Comparison of ENCODE assay signal across 2 cellular contexts in the genomic region with DNA sequence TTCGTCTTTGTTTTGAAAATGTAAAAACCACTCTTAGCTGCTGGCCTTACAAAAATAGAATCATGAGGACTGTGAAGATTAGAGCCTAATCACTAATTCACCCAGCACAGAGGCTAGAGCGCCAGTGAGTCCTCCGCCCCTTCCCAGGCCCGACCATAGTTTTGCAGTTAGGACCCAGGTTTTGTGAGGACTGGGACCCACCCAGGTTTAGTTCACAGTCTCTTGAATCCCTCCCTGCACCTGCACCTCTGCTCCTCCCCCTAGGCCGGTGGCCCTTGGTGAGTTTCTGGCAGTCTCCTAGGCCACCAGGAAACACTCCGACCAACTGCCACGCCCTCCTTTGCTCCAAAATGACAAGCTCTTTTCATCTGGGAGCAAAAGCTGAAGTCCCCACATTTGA.
TF ChIP-seq lines count a peak whose summit lies in the region.

No MANE protein-coding gene starts in this region.

TF ChIP-seq in HCT116, 20 proteins besides CTCF, POLR2A, EP300 and RAD21:
- TF ChIP-seq, protein P1, sequence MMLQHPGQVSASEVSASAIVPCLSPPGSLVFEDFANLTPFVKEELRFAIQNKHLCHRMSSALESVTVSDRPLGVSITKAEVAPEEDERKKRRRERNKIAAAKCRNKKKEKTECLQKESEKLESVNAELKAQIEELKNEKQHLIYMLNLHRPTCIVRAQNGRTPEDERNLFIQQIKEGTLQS (IDR thresholded peaks at IDR 0.05): no peak
- no peak for TF ChIP-seq CBX3 (IDR thresholded peaks at IDR 0.05; ENCODE audit: low read depth)
- no peak for TF ChIP-seq EGR1 (IDR thresholded peaks at IDR 0.05; ENCODE audit: low read depth)
- no peak for TF ChIP-seq EZH2phosphoT487 (IDR thresholded peaks at IDR 0.05; ENCODE audit: borderline replicate concordance)
- TF ChIP-seq, protein P2, sequence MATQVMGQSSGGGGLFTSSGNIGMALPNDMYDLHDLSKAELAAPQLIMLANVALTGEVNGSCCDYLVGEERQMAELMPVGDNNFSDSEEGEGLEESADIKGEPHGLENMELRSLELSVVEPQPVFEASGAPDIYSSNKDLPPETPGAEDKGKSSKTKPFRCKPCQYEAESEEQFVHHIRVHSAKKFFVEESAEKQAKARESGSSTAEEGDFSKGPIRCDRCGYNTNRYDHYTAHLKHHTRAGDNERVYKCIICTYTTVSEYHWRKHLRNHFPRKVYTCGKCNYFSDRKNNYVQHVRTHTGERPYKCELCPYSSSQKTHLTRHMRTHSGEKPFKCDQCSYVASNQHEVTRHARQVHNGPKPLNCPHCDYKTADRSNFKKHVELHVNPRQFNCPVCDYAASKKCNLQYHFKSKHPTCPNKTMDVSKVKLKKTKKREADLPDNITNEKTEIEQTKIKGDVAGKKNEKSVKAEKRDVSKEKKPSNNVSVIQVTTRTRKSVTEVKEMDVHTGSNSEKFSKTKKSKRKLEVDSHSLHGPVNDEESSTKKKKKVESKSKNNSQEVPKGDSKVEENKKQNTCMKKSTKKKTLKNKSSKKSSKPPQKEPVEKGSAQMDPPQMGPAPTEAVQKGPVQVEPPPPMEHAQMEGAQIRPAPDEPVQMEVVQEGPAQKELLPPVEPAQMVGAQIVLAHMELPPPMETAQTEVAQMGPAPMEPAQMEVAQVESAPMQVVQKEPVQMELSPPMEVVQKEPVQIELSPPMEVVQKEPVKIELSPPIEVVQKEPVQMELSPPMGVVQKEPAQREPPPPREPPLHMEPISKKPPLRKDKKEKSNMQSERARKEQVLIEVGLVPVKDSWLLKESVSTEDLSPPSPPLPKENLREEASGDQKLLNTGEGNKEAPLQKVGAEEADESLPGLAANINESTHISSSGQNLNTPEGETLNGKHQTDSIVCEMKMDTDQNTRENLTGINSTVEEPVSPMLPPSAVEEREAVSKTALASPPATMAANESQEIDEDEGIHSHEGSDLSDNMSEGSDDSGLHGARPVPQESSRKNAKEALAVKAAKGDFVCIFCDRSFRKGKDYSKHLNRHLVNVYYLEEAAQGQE (IDR thresholded peaks at IDR 0.05; ENCODE audit: low read depth): no peak
- no peak for TF ChIP-seq SIN3A (IDR thresholded peaks at IDR 0.05; ENCODE audit: low read depth)
- no peak for TF ChIP-seq JUND (IDR thresholded peaks at IDR 0.05)
- TF ChIP-seq, protein P3, sequence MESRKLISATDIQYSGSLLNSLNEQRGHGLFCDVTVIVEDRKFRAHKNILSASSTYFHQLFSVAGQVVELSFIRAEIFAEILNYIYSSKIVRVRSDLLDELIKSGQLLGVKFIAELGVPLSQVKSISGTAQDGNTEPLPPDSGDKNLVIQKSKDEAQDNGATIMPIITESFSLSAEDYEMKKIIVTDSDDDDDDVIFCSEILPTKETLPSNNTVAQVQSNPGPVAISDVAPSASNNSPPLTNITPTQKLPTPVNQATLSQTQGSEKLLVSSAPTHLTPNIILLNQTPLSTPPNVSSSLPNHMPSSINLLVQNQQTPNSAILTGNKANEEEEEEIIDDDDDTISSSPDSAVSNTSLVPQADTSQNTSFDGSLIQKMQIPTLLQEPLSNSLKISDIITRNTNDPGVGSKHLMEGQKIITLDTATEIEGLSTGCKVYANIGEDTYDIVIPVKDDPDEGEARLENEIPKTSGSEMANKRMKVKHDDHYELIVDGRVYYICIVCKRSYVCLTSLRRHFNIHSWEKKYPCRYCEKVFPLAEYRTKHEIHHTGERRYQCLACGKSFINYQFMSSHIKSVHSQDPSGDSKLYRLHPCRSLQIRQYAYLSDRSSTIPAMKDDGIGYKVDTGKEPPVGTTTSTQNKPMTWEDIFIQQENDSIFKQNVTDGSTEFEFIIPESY (IDR thresholded peaks at IDR 0.05; ENCODE audit: extremely low read depth, insufficient replicate concordance, low read length): no peak
- no peak for TF ChIP-seq SP1 (IDR thresholded peaks at IDR 0.05; ENCODE audit: low read depth)
- TF ChIP-seq, protein P4, sequence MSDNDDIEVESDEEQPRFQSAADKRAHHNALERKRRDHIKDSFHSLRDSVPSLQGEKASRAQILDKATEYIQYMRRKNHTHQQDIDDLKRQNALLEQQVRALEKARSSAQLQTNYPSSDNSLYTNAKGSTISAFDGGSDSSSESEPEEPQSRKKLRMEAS (IDR thresholded peaks at IDR 0.05): no peak
- no peak for TF ChIP-seq EZH2 (IDR thresholded peaks at IDR 0.05)
- TF ChIP-seq TCF7L2 (IDR thresholded peaks at IDR 0.05; ENCODE audit: borderline replicate concordance, extremely low read depth, insufficient read depth, insufficient read length): no peak
- no peak for TF ChIP-seq SRF (IDR thresholded peaks at IDR 0.05; ENCODE audit: low read depth)
TF ChIP-seq in HCT116: peak in this region for 0.

TF ChIP-seq in GM12878, 131 proteins besides CTCF, POLR2A, EP300 and RAD21 (continued from another document):
- TF ChIP-seq, protein P5, sequence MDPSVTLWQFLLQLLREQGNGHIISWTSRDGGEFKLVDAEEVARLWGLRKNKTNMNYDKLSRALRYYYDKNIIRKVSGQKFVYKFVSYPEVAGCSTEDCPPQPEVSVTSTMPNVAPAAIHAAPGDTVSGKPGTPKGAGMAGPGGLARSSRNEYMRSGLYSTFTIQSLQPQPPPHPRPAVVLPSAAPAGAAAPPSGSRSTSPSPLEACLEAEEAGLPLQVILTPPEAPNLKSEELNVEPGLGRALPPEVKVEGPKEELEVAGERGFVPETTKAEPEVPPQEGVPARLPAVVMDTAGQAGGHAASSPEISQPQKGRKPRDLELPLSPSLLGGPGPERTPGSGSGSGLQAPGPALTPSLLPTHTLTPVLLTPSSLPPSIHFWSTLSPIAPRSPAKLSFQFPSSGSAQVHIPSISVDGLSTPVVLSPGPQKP (IDR thresholded peaks at IDR 0.05; ENCODE audit: low read depth, low read length): no peak
- TF ChIP-seq STAT1 (conservative IDR thresholded peaks at IDR 0.05) (no peak), CBX5 (IDR thresholded peaks at IDR 0.05; ENCODE audit: low read depth) (no peak), ASH2L (IDR thresholded peaks at IDR 0.05; ENCODE audit: borderline replicate concordance, low read depth) (no peak), CHD4 (IDR thresholded peaks at IDR 0.05) (no peak), ZSCAN29 (IDR thresholded peaks at IDR 0.05) (no peak), BRCA1 (IDR thresholded peaks at IDR 0.05; ENCODE audit: low read depth, low read length) (no peak), NR2F1 (conservative IDR thresholded peaks at IDR 0.05) (no peak), SMAD1 (IDR thresholded peaks at IDR 0.05; ENCODE audit: low read depth, partially characterized antibody) (no peak)
- TF ChIP-seq, protein P6, sequence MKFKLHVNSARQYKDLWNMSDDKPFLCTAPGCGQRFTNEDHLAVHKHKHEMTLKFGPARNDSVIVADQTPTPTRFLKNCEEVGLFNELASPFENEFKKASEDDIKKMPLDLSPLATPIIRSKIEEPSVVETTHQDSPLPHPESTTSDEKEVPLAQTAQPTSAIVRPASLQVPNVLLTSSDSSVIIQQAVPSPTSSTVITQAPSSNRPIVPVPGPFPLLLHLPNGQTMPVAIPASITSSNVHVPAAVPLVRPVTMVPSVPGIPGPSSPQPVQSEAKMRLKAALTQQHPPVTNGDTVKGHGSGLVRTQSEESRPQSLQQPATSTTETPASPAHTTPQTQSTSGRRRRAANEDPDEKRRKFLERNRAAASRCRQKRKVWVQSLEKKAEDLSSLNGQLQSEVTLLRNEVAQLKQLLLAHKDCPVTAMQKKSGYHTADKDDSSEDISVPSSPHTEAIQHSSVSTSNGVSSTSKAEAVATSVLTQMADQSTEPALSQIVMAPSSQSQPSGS (IDR thresholded peaks at IDR 0.05; ENCODE audit: low read length): no peak
- TF ChIP-seq, protein P7, sequence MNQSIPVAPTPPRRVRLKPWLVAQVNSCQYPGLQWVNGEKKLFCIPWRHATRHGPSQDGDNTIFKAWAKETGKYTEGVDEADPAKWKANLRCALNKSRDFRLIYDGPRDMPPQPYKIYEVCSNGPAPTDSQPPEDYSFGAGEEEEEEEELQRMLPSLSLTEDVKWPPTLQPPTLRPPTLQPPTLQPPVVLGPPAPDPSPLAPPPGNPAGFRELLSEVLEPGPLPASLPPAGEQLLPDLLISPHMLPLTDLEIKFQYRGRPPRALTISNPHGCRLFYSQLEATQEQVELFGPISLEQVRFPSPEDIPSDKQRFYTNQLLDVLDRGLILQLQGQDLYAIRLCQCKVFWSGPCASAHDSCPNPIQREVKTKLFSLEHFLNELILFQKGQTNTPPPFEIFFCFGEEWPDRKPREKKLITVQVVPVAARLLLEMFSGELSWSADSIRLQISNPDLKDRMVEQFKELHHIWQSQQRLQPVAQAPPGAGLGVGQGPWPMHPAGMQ (IDR thresholded peaks at IDR 0.05; ENCODE audit: borderline replicate concordance): no peak
